Comparison of ENCODE assay signal across 12 cellular contexts in the genomic region with DNA sequence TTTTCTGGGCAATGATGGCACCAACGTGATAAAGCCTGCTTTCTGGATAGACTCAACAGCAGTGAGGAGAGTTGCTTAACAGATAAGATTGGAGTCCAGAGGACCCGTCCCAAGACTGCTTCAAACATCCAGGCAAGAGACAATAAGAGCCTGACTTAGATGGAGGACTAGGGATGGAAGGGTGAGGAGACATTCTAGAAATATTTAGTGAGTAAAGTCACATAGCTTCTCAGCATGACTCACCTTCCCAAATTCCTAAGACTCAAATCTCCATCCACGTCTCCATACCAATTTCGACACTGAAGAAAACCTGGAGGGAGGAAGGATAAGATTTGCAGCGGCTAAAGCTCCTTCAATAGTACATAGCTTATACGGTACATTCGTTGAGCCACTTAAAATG.
DNase-seq lines count a peak whose midpoint lies in the region; ATAC-seq and TF ChIP-seq lines count a peak whose summit lies in the region.
"Had no signal": no experiment of that assay in that cellular context is flagged by ENCODE, and none has a peak within 500 bp of the region (broad histone marks: within the 10 kb centered on the region; RNA-seq: fewer than 3 reads in every experiment).

No MANE protein-coding gene starts in this region.

- no peaks in the 10 kb centered on the region for H3K9me3 ChIP-seq in MG63
- H3K9me3 ChIP-seq in mesodermal cell (ENCODE audit: control insufficient read depth, low read length), result no peaks in the 10 kb centered on the region
- H3K9me3 ChIP-seq: gastrocnemius medialis had no signal

- 74 to 93% methylated on average over 3 to 5 of the region's 7 CpGs for WGBS in mesodermal cell (ENCODE audit: insufficient coverage in 2 of 2), 2 experiments

- DNase-seq in AG09319 (ENCODE audit: extremely low read depth, low read depth) (peak; percentile 50), MG63 (peak; percentile 25), dedifferentiated amniotic fluid mesenchymal stem cell (ENCODE audit: extremely low spot score) (peak; percentile 80), G401 (ENCODE audit: low spot score) (no peak), DMS 273 (lab: John Stamatoyannopoulos, UW; ENCODE audit: unreplicated experiment) (no peak)
- no peak for DNase-seq in stimulated activated CD4-positive, alpha-beta T cell treated with anti-CD3 and anti-CD28 coated beads, Interleukin-4, amount 100 ng/mL, for 1 hour
- DNase-seq: activated CD8-positive, alpha-beta T cell treated with anti-CD3 and anti-CD28 coated beads for 36 hours; gastrocnemius medialis had no signal

- peak overlapping the region; percentile 86 for H3K27ac ChIP-seq in mesodermal cell (ENCODE audit: low read depth, low read length, severe bottlenecking)
- H3K27ac ChIP-seq: gastrocnemius medialis, SK-N-MC had no signal

- peaks cover 78% of the 10 kb centered on the region for H3K4me1 ChIP-seq in mesodermal cell (ENCODE audit: control insufficient read depth, insufficient read depth, low read length, poor library complexity, severe bottlenecking)

- no peak overlapping the region for H3K4me3 ChIP-seq in MG63
- no peak overlapping the region for H3K4me3 ChIP-seq in mesodermal cell (ENCODE audit: extremely low read depth, insufficient read depth, low read length, poor library complexity, severe bottlenecking)
- H3K4me3 ChIP-seq: gastrocnemius medialis, K562, SK-N-MC had no signal

- H3K36me3 ChIP-seq in MG63 (no peaks in the 10 kb centered on the region), mesodermal cell (ENCODE audit: control insufficient read depth, insufficient read depth, low read length) (no peaks in the 10 kb centered on the region)
- H3K36me3 ChIP-seq: gastrocnemius medialis had no signal

- H3K27me3 ChIP-seq in MG63, result no peaks in the 10 kb centered on the region
- H3K27me3 ChIP-seq: gastrocnemius medialis had no signal

- ATAC-seq in GM19397 (IDR thresholded peaks at IDR 0.05; ENCODE audit: unreplicated experiment), result no peak
- ATAC-seq: activated CD8-positive, alpha-beta T cell treated with anti-CD3 and anti-CD28 coated beads for 36 hours; gastrocnemius medialis; K562 had no signal

- TF ChIP-seq CTCF in AG09319 (IDR thresholded peaks at IDR 0.05; ENCODE audit: low read depth, low read length), result no peak

- in situ Hi-C loops in G401 (cut with HindIII; ENCODE audit: low sequenced_read_pairs), result no loop called here

Comparison
In these comparisons a context has a peak if more than half of its experiments do, and no peak if none do; other contexts are left out.
1. DNase-seq: peak in AG09319 (single experiment), MG63 (single experiment) and dedifferentiated amniotic fluid mesenchymal stem cell (single experiment); none in G401 (single experiment), stimulated activated CD4-positive, alpha-beta T cell treated with anti-CD3 and anti-CD28 coated beads, Interleukin-4, amount 100 ng/mL, for 1 hour (single experiment) and DMS 273 (single experiment).